In the genomic region with DNA sequence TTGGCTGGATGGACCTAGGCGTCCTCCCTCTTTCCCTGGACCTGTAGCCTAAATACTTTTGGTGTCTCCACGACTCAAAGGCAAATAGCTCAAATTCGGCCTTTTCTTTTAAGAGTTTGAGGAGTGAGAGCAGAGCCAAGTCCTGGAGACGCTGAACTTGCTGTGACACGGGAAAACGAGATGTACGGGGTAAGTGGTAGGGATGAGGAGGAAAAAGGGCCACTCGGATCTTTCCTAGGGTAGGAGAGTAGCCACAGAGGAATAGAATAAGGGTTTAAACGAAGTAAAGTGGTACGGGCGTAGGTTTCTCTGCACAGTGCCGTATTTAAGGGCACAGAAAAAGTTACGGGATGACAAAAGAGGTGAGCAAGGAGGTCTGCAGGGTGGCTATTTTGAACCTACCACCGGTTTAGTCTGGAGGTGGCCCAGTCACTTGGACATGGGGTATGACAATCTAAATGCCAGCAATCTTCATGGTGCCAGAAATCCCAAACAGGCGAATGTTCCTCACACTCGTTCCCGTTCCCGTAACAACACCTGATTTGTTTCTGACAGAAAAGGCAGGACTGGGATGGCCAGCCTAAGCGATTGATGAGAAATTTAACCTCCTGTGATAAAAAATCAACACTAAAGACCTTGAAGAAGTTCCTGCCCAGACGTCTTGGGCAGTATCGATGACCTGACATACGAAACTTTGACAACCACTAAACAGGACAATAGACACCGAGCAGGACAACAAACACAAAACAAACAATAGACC, we compare ENCODE assay signal across 17 cellular contexts.
A peak's percentile ranks its signal among the peaks of the same experiment; 100 is the strongest.
DNase-seq lines count a peak whose midpoint lies in the region; ATAC-seq and TF ChIP-seq lines count a peak whose summit lies in the region.
"Had no signal": no experiment of that assay in that cellular context is flagged by ENCODE, and none has a peak within 500 bp of the region (broad histone marks: within the 10 kb centered on the region; RNA-seq: fewer than 3 reads in every experiment).

No MANE protein-coding gene starts in this region.

- POLR2A ChIA-PET in CD4-positive, alpha-beta memory T cell (lab: Charles Lee; ENCODE audit: partially characterized antibody) = no interaction called here
- POLR2A ChIA-PET in SK-N-SH (lab: Yijun Ruan, JAX) = no interaction called here

- no peak for TF ChIP-seq RAD21 in SK-N-SH (IDR thresholded peaks at IDR 0.05; ENCODE audit: low read length)

- H3K9me3 Mint-ChIP-seq in CD4-positive, alpha-beta memory T cell = peaks cover 2 to 70% (median 49%) of the 10 kb centered on the region in 8 donors
- H3K9me3 Mint-ChIP-seq in GM23338 = peaks cover 8% of the 10 kb centered on the region; the same call in 2 of the 3 replicates
- H3K9me3 Mint-ChIP-seq in activated naive CD8-positive, alpha-beta T cell treated with anti-CD3 and anti-CD28 coated beads for 36 hours = peaks cover 35% of the 10 kb centered on the region

- no peak overlapping the region for H3K23ac ChIP-seq in mesendoderm (ENCODE audit: low read length)
- no peak overlapping the region for H3K23ac ChIP-seq in mesenchymal stem cell (ENCODE audit: low read length in 2 of 2)

- TF ChIP-seq EP300 in SK-N-SH (IDR thresholded peaks at IDR 0.05; ENCODE audit: borderline replicate concordance in 1 of 2, low read depth in 1 of 2, low read length in 1 of 2) = no peak

- H3K4ac ChIP-seq in mesendoderm (ENCODE audit: low read depth, low read length) = no peak overlapping the region
- no peak overlapping the region for H3K4ac ChIP-seq in mesenchymal stem cell (ENCODE audit: low read depth in 1 of 2, low read length in 2 of 2)

- no peaks in the 10 kb centered on the region for H3K79me2 ChIP-seq in GM23338 (replicated peaks; ENCODE audit: insufficient read depth)
- H3K79me2 ChIP-seq in mesendoderm (ENCODE audit: control insufficient read depth, insufficient read depth, low read length) = no peaks in the 10 kb centered on the region
- H3K79me2 ChIP-seq in SK-N-SH (ENCODE audit: insufficient read depth) = no peaks in the 10 kb centered on the region

- H3K36me3 ChIP-seq in CD4-positive, alpha-beta memory T cell (ENCODE audit: insufficient read depth, low read length) = no peaks in the 10 kb centered on the region
- H3K36me3 ChIP-seq in GM23338 (ENCODE audit: insufficient read depth) = no peaks in the 10 kb centered on the region
- no peaks in the 10 kb centered on the region for H3K36me3 ChIP-seq in mesendoderm (ENCODE audit: control insufficient read depth, insufficient read depth, low read length)
- H3K36me3 ChIP-seq in SK-N-SH (replicated peaks in 1 of 2; ENCODE audit: control insufficient read depth in 1 of 2, insufficient read depth in 2 of 2, low read length in 1 of 2) = no peaks in the 10 kb centered on the region
- H3K36me3 ChIP-seq in mesenchymal stem cell (ENCODE audit: control insufficient read depth in 1 of 2, insufficient read depth in 2 of 2, low read depth in 1 of 2, low read length in 2 of 2) = no peaks in the 10 kb centered on the region
- H3K36me3 ChIP-seq: HAP-1, thyroid gland had no signal

- H4K5ac ChIP-seq in mesendoderm (ENCODE audit: low read length) = no peak overlapping the region

- H3K27me3 ChIP-seq in CD4-positive, alpha-beta memory T cell (ENCODE audit: insufficient read depth, low read length) = peaks cover 80% of the 10 kb centered on the region
- H3K27me3 ChIP-seq in GM23338 (ENCODE audit: insufficient read depth) (peaks cover 92% of the 10 kb centered on the region), mesendoderm (ENCODE audit: insufficient read depth, low read length, poor library complexity) (peaks cover 53% of the 10 kb centered on the region), SK-N-SH (ENCODE audit: insufficient read depth) (peaks cover 91% of the 10 kb centered on the region), mesenchymal stem cell (ENCODE audit: control insufficient read depth in 1 of 2, insufficient read depth in 1 of 2, low read length in 2 of 2) (peaks cover 91 to 94% of the 10 kb centered on the region in 2 experiments)

- no peak overlapping the region for H2BK12ac ChIP-seq in mesenchymal stem cell (ENCODE audit: low read length in 2 of 2)

- ATAC-seq in GM23338 (no peak), sciatic nerve (no peak)
- ATAC-seq: stimulated activated memory B cell treated with anti-CD40 and anti-IgM and Interleukin-4, amounts not matched to agents 10 μg/mL and 1 μg/mL and 100 μg/mL, for 72 hours had no signal

- peaks cover 0 to 10% (median 7%) of the 10 kb centered on the region in 4 donors for H3K4me1 Mint-ChIP-seq in CD4-positive, alpha-beta memory T cell
- peaks cover 79% of the 10 kb centered on the region for H3K4me1 Mint-ChIP-seq in GM23338
- H3K4me1 Mint-ChIP-seq in activated naive CD8-positive, alpha-beta T cell treated with anti-CD3 and anti-CD28 coated beads for 36 hours = peaks cover 9% of the 10 kb centered on the region
- H3K4me1 Mint-ChIP-seq: stimulated activated memory B cell treated with anti-CD40 and anti-IgM and Interleukin-4, amounts not matched to agents 10 μg/mL and 1 μg/mL and 100 μg/mL, for 72 hours had no signal

- H3K56ac ChIP-seq in mesendoderm (ENCODE audit: low read length) = peak overlapping the region; percentile 73

- H3K4me2 ChIP-seq in GM23338 = peak overlapping the region; percentile 71
- H3K4me2 ChIP-seq in mesendoderm (ENCODE audit: low read length) = peak overlapping the region; percentile 5
- no peak overlapping the region for H3K4me2 ChIP-seq in SK-N-SH
- no peak overlapping the region for H3K4me2 ChIP-seq in mesenchymal stem cell (ENCODE audit: low read length, poor library complexity, severe bottlenecking)

- H3F3A ChIP-seq in GM23338 (replicated peaks; ENCODE audit: low read depth) (peaks cover 46% of the 10 kb centered on the region), SK-N-SH (replicated peaks; ENCODE audit: insufficient read depth) (no peaks in the 10 kb centered on the region)

- no peaks in the 10 kb centered on the region for H3K9me2 ChIP-seq in GM23338 (ENCODE audit: insufficient read depth)
- no peaks in the 10 kb centered on the region for H3K9me2 ChIP-seq in SK-N-SH

- CTCF ChIA-PET in CD4-positive, alpha-beta memory T cell (lab: Charles Lee; ENCODE audit: partially characterized antibody) = no interaction called here
- CTCF ChIA-PET in SK-N-SH (lab: Yijun Ruan, JAX) = interaction anchor here (0.7 kb wide), 1 partner anchor 8 kb away, joined by 3 read pairs; no protein-coding TSS in a partner anchor

- TF ChIP-seq CTCF in GM23338 (conservative IDR thresholded peaks at IDR 0.05; ENCODE audit: low read depth in 2 of 2) (no peak), SK-N-SH (IDR thresholded peaks at IDR 0.05) (no peak)

- H3K27me3 Mint-ChIP-seq in CD4-positive, alpha-beta memory T cell = peaks cover 81 to 84% of the 10 kb centered on the region in 2 donors
- peaks cover 100% of the 10 kb centered on the region for H3K27me3 Mint-ChIP-seq in GM23338 (ENCODE audit: insufficient read depth, low read depth, poor library complexity)
- peaks cover 100% of the 10 kb centered on the region for H3K27me3 Mint-ChIP-seq in activated naive CD8-positive, alpha-beta T cell treated with anti-CD3 and anti-CD28 coated beads for 36 hours

- H4K20me1 ChIP-seq in GM23338 (replicated peaks; ENCODE audit: insufficient read depth) = peaks cover 26% of the 10 kb centered on the region
- H4K20me1 ChIP-seq in SK-N-SH (ENCODE audit: insufficient read depth) = no peaks in the 10 kb centered on the region

- peaks cover 7 to 9% of the 10 kb centered on the region in 2 donors for H3K36me3 Mint-ChIP-seq in CD4-positive, alpha-beta memory T cell
- H3K36me3 Mint-ChIP-seq in GM23338 (ENCODE audit: low read depth) = peaks cover 3% of the 10 kb centered on the region; the same call in 2 of the 3 replicates
- peaks cover 21% of the 10 kb centered on the region for H3K36me3 Mint-ChIP-seq in activated naive CD8-positive, alpha-beta T cell treated with anti-CD3 and anti-CD28 coated beads for 36 hours
- H3K36me3 Mint-ChIP-seq: stimulated activated memory B cell treated with anti-CD40 and anti-IgM and Interleukin-4, amounts not matched to agents 10 μg/mL and 1 μg/mL and 100 μg/mL, for 72 hours had no signal

- H2AK5ac ChIP-seq in mesendoderm (ENCODE audit: low read length) (no peak overlapping the region), mesenchymal stem cell (ENCODE audit: low read length, severe bottlenecking) (no peak overlapping the region)

- H2BK120ac ChIP-seq in mesendoderm (ENCODE audit: low read depth, low read length) (no peak overlapping the region), mesenchymal stem cell (ENCODE audit: low read depth, low read length) (no peak overlapping the region)

- no peaks in the 10 kb centered on the region for H3K9me3 ChIP-seq in CD4-positive, alpha-beta memory T cell (ENCODE audit: control insufficient read depth in 1 of 2, low read length in 2 of 2)
- H3K9me3 ChIP-seq in SK-N-SH = no peaks in the 10 kb centered on the region
- no peaks in the 10 kb centered on the region for H3K9me3 ChIP-seq in mesenchymal stem cell (ENCODE audit: control insufficient read depth, low read length)
- H3K9me3 ChIP-seq: HAP-1, thyroid gland had no signal

- H3K27ac ChIP-seq in CD4-positive, alpha-beta memory T cell (ENCODE audit: low read depth, low read length) = no peak overlapping the region
- H3K27ac ChIP-seq in GM23338 (ENCODE audit: low read depth) (no peak overlapping the region), mesendoderm (ENCODE audit: low read depth, low read length) (no peak overlapping the region), SK-N-SH (ENCODE audit: low read depth in 2 of 2, low read length in 1 of 2) (no peak overlapping the region), mesenchymal stem cell (ENCODE audit: low read length, poor library complexity, severe bottlenecking) (no peak overlapping the region)
- H3K27ac ChIP-seq: thyroid gland had no signal

- H3K27ac Mint-ChIP-seq in CD4-positive, alpha-beta memory T cell = peak overlapping the region in 6 of 7 donors; percentile 45 to 91 (median 82)
- no peak overlapping the region for H3K27ac Mint-ChIP-seq in GM23338
- peak overlapping the region; percentile 23 for H3K27ac Mint-ChIP-seq in activated naive CD8-positive, alpha-beta T cell treated with anti-CD3 and anti-CD28 coated beads for 36 hours
- H3K27ac Mint-ChIP-seq: stimulated activated memory B cell treated with anti-CD40 and anti-IgM and Interleukin-4, amounts not matched to agents 10 μg/mL and 1 μg/mL and 100 μg/mL, for 72 hours had no signal

- DNase-seq in CD4-positive, alpha-beta memory T cell = no peak
- no peak for DNase-seq in GM23338 (ENCODE audit: low spot score)
- DNase-seq in activated naive CD8-positive, alpha-beta T cell treated with anti-CD3 and anti-CD28 coated beads for 36 hours = no peak
- no peak for DNase-seq in mesendoderm
- DNase-seq in SK-N-SH = no peak
- DNase-seq in sciatic nerve (ENCODE audit: low spot score) = no peak
- DNase-seq in mesenchymal stem cell = no peak
- DNase-seq: activated CD4-positive, CD25-positive, alpha-beta regulatory T cell; anterior cingulate cortex; central memory CD4-positive, alpha-beta T cell; DMS79 treated with DMSO at 0.1 percent for 48 hours; NCI-H524; stimulated activated CD4-positive, alpha-beta T cell treated with anti-CD3 and anti-CD28 coated beads, Interleukin-1b, Interleukin-23, amount 100 ng/mL, for 48 hours; T1000; thyroid gland had no signal

- H2BK5ac ChIP-seq in mesendoderm (ENCODE audit: low read length) = no peak overlapping the region
- H2BK5ac ChIP-seq in mesenchymal stem cell (ENCODE audit: low read depth, low read length, poor library complexity, severe bottlenecking) = no peak overlapping the region

- no peak overlapping the region for H3K14ac ChIP-seq in mesenchymal stem cell (ENCODE audit: low read length in 2 of 2)

- H3K9ac ChIP-seq in mesendoderm (ENCODE audit: low read length) (peak overlapping the region; percentile 57), SK-N-SH (no peak overlapping the region), mesenchymal stem cell (ENCODE audit: low read length) (no peak overlapping the region)

- H4K91ac ChIP-seq in mesenchymal stem cell (ENCODE audit: low read length) = no peak overlapping the region

- intact Hi-C loops in CD4-positive, alpha-beta memory T cell (cut with micrococcal nuclease) = loop anchor here (10.0 kb wide), 1 partner anchor 50 kb away; no protein-coding TSS in a partner anchor
- intact Hi-C loops in sciatic nerve (cut with DNase I) = no loop called here

- H3K79me1 ChIP-seq in mesendoderm (ENCODE audit: low read length) = no peaks in the 10 kb centered on the region
- H3K79me1 ChIP-seq in mesenchymal stem cell (replicated peaks; ENCODE audit: low read length, poor library complexity, severe bottlenecking) = no peaks in the 10 kb centered on the region

- no peak overlapping the region for H3K18ac ChIP-seq in mesendoderm (ENCODE audit: low read length)
- no peak overlapping the region for H3K18ac ChIP-seq in mesenchymal stem cell (ENCODE audit: low read depth in 1 of 2, low read length in 2 of 2)

- no peak overlapping the region for H4K8ac ChIP-seq in mesendoderm (ENCODE audit: low read depth, low read length)
- no peak overlapping the region for H4K8ac ChIP-seq in mesenchymal stem cell (ENCODE audit: low read length)

- H2AFZ ChIP-seq in GM23338 (no peak overlapping the region), SK-N-SH (ENCODE audit: low read depth) (no peak overlapping the region), mesenchymal stem cell (ENCODE audit: low read depth, low read length) (no peak overlapping the region)

- peak overlapping the region in 3 of 8 donors; percentile 28 to 80 (median 38) for H3K4me3 Mint-ChIP-seq in CD4-positive, alpha-beta memory T cell
- H3K4me3 Mint-ChIP-seq in GM23338 = peak overlapping the region; percentile 66
- peak overlapping the region; percentile 45 for H3K4me3 Mint-ChIP-seq in activated naive CD8-positive, alpha-beta T cell treated with anti-CD3 and anti-CD28 coated beads for 36 hours

- WGBS in mesendoderm (ENCODE audit: extremely low coverage, insufficient coverage, low lambda C conversion rate) = no CpG with 5 or more reads among the region's 23 CpGs
- WGBS in SK-N-SH (ENCODE audit: low lambda C conversion rate) = 20% methylated on average over 23 of the region's 23 CpGs
- WGBS in mesenchymal stem cell = 38% methylated on average over 22 of the region's 23 CpGs

- H2BK15ac ChIP-seq in mesendoderm (replicated peaks; ENCODE audit: low read depth) (no peak overlapping the region), mesenchymal stem cell (ENCODE audit: low read depth, poor library complexity, severe bottlenecking) (no peak overlapping the region)

- H3K4me1 ChIP-seq in CD4-positive, alpha-beta memory T cell (ENCODE audit: insufficient read depth, low read length) = no peaks in the 10 kb centered on the region
- peaks cover 75% of the 10 kb centered on the region for H3K4me1 ChIP-seq in GM23338 (ENCODE audit: insufficient read depth)
- peaks cover 6% of the 10 kb centered on the region for H3K4me1 ChIP-seq in mesendoderm (ENCODE audit: control insufficient read depth, low read depth, low read length)
- no peaks in the 10 kb centered on the region for H3K4me1 ChIP-seq in SK-N-SH (ENCODE audit: control insufficient read depth in 1 of 2, insufficient read depth in 2 of 2, low read depth in 1 of 2, low read length in 1 of 2)
- no peaks in the 10 kb centered on the region for H3K4me1 ChIP-seq in mesenchymal stem cell (ENCODE audit: control insufficient read depth, insufficient read depth, low read depth, low read length)
- H3K4me1 ChIP-seq: thyroid gland had no signal

- H3K4me3 ChIP-seq in CD4-positive, alpha-beta memory T cell (ENCODE audit: low read length in 2 of 2) = no peak overlapping the region
- H3K4me3 ChIP-seq in GM23338 (peak overlapping the region; percentile 44), mesendoderm (ENCODE audit: low read length) (peak overlapping the region; percentile 13), SK-N-SH (ENCODE audit: low read depth in 2 of 2, low read length in 1 of 2) (no peak overlapping the region), mesenchymal stem cell (ENCODE audit: insufficient read depth in 1 of 2, low read depth in 1 of 2, low read length in 2 of 2) (no peak overlapping the region)
- H3K4me3 ChIP-seq: HAP-1, thyroid gland had no signal

Comparison
In these comparisons a context has a peak if more than half of its experiments do, and no peak if none do; other contexts are left out.
1. H3K4me3 ChIP-seq: peak in GM23338 (single experiment) and mesendoderm (single experiment); none in CD4-positive, alpha-beta memory T cell (0 of 2), SK-N-SH (0 of 2) and mesenchymal stem cell (0 of 2).
2. H3K4me2 ChIP-seq: peak in GM23338 (single experiment) and mesendoderm (single experiment); none in SK-N-SH (single experiment) and mesenchymal stem cell (single experiment).